ENCODE assay signal across 27 cellular contexts in genomic region chr1:77361621-77362020, GRCh38.
"Had no signal": no experiment of that assay in that cellular context is flagged by ENCODE, and none has a peak within 500 bp of the region (broad histone marks: within the 10 kb centered on the region; RNA-seq: fewer than 3 reads in every experiment).

No MANE protein-coding gene starts in this region.

- ATAC-seq: stimulated activated effector memory CD8-positive, alpha-beta T cell treated with anti-CD3 and anti-CD28 coated beads, Interleukin-12 subunit alpha, Interleukin-12 subunit beta, amount 100 ng/mL, for 72 hours; stimulated activated memory B cell treated with anti-CD40 and anti-IgM and Interleukin-4, amounts not matched to agents 10 μg/mL and 1 μg/mL and 100 μg/mL, for 72 hours; stimulated activated naive B cell treated with anti-CD40 and anti-IgM and Interleukin-4, amounts not matched to agents 10 μg/mL and 1 μg/mL and 100 μg/mL, for 72 hours; stimulated activated naive CD8-positive, alpha-beta T cell treated with anti-CD3 and anti-CD28 coated beads, Interleukin-15, amount 100 ng/mL, for 72 hours; stimulated activated naive CD8-positive, alpha-beta T cell treated with anti-CD3 and anti-CD28 coated beads, Interleukin-15, Interleukin-2, amounts not matched to agents 100 U/mL and 50 U/mL, for 24 hours; upper lobe of right lung had no signal

- H3K36me3 ChIP-seq: stomach, suprapubic skin, thoracic aorta, thyroid gland, tibial artery, tibial nerve, transverse colon, upper lobe of left lung, upper lobe of right lung, uterus, vagina had no signal

- H3K27ac ChIP-seq: stomach, suprapubic skin, testis, thoracic aorta, thyroid gland, tibial artery, tibial nerve, transverse colon, upper lobe of left lung, upper lobe of right lung, uterus, vagina had no signal

- H3K9me3 ChIP-seq: stomach, suprapubic skin, testis, thoracic aorta, thyroid gland, tibial artery, tibial nerve, transverse colon, upper lobe of left lung, upper lobe of right lung, uterus, vagina had no signal

- H3K27me3 ChIP-seq: stomach, suprapubic skin, testis, thyroid gland, tibial artery, tibial nerve, transverse colon, upper lobe of left lung, upper lobe of right lung, uterus, vagina had no signal

- H3K4me3 Mint-ChIP-seq: stimulated activated effector memory CD8-positive, alpha-beta T cell treated with anti-CD3 and anti-CD28 coated beads, Interleukin-12 subunit alpha, Interleukin-12 subunit beta, amount 100 ng/mL, for 72 hours; stimulated activated memory B cell treated with anti-CD40 and anti-IgM and Interleukin-4, amounts not matched to agents 10 μg/mL and 1 μg/mL and 100 μg/mL, for 72 hours; stimulated activated naive B cell treated with anti-CD40 and anti-IgM and Interleukin-4, amounts not matched to agents 10 μg/mL and 1 μg/mL and 100 μg/mL, for 72 hours; stimulated activated naive CD8-positive, alpha-beta T cell treated with anti-CD3 and anti-CD28 coated beads, Interleukin-15, amount 100 ng/mL, for 72 hours; stimulated activated naive CD8-positive, alpha-beta T cell treated with anti-CD3 and anti-CD28 coated beads, Interleukin-15, Interleukin-2, amounts not matched to agents 100 ng/mL and 50 ng/mL, for 24 hours; type B pancreatic cell had no signal

- H3K4me1 ChIP-seq: stomach, suprapubic skin, testis, thyroid gland, tibial artery, tibial nerve, transverse colon, upper lobe of left lung, upper lobe of right lung, uterus, vagina had no signal

- H3K27ac Mint-ChIP-seq: stimulated activated effector memory CD8-positive, alpha-beta T cell treated with anti-CD3 and anti-CD28 coated beads, Interleukin-12 subunit alpha, Interleukin-12 subunit beta, amount 100 ng/mL, for 72 hours; stimulated activated memory B cell treated with anti-CD40 and anti-IgM and Interleukin-4, amounts not matched to agents 10 μg/mL and 1 μg/mL and 100 μg/mL, for 72 hours; stimulated activated naive B cell treated with anti-CD40 and anti-IgM and Interleukin-4, amounts not matched to agents 10 μg/mL and 1 μg/mL and 100 μg/mL, for 72 hours; stimulated activated naive CD8-positive, alpha-beta T cell treated with anti-CD3 and anti-CD28 coated beads, Interleukin-15, amount 100 ng/mL, for 72 hours; stimulated activated naive CD8-positive, alpha-beta T cell treated with anti-CD3 and anti-CD28 coated beads, Interleukin-15, Interleukin-2, amounts not matched to agents 100 ng/mL and 50 ng/mL, for 24 hours; type B pancreatic cell had no signal

- DNase-seq: stimulated activated CD4-positive, alpha-beta T cell treated with anti-CD3 and anti-CD28 coated beads, Interleukin-2, amount 100 ng/mL, for 48 hours; stimulated activated CD4-positive, alpha-beta T cell treated with anti-CD3 and anti-CD28 coated beads, Interleukin-4, amount 100 ng/mL, for 1 hour; stimulated activated CD4-positive, alpha-beta T cell treated with anti-CD3 and anti-CD28 coated beads, Interleukin-4, amount 100 ng/mL, for 24 hours; stimulated activated CD4-positive, alpha-beta T cell treated with anti-CD3 and anti-CD28 coated beads, Interleukin-4, amount 100 ng/mL, for 4 hours; stimulated activated CD8-positive, alpha-beta memory T cell treated with anti-CD3 and anti-CD28 coated beads, Interleukin-4, amount 100 ng/mL, for 48 hours; stimulated activated naive B cell treated with anti-CD40 and anti-IgM and Interleukin-4, amounts not matched to agents 10 μg/mL and 1 μg/mL and 100 μg/mL, for 72 hours; stimulated activated naive CD4-positive, alpha-beta T cell; stimulated activated naive CD4-positive, alpha-beta T cell treated with Interleukin-2 at 50 U/mL for 16 hours; stimulated activated naive CD8-positive, alpha-beta T cell treated with anti-CD3 and anti-CD28 coated beads, Interleukin-15, amount 100 ng/mL, for 72 hours; stimulated activated naive CD8-positive, alpha-beta T cell treated with anti-CD3 and anti-CD28 coated beads, Interleukin-15, Interleukin-2, amounts not matched to agents 100 U/mL and 50 U/mL, for 24 hours; stomach; substantia nigra; testis; thyroid gland; tibial artery; transverse colon; upper lobe of left lung; upper lobe of right lung; uterus had no signal

- H3K9me3 Mint-ChIP-seq: stimulated activated effector memory CD8-positive, alpha-beta T cell treated with anti-CD3 and anti-CD28 coated beads, Interleukin-12 subunit alpha, Interleukin-12 subunit beta, amount 100 ng/mL, for 72 hours; stimulated activated memory B cell treated with anti-CD40 and anti-IgM and Interleukin-4, amounts not matched to agents 10 μg/mL and 1 μg/mL and 100 μg/mL, for 72 hours; stimulated activated naive B cell treated with anti-CD40 and anti-IgM and Interleukin-4, amounts not matched to agents 10 μg/mL and 1 μg/mL and 100 μg/mL, for 72 hours; type B pancreatic cell had no signal

- H3K4me3 ChIP-seq: stomach, suprapubic skin, testis, thoracic aorta, thyroid gland, tibial artery, tibial nerve, transverse colon, upper lobe of left lung, upper lobe of right lung, uterus, vagina had no signal

- H3K4me1 Mint-ChIP-seq: stimulated activated effector memory CD8-positive, alpha-beta T cell treated with anti-CD3 and anti-CD28 coated beads, Interleukin-12 subunit alpha, Interleukin-12 subunit beta, amount 100 ng/mL, for 72 hours; stimulated activated memory B cell treated with anti-CD40 and anti-IgM and Interleukin-4, amounts not matched to agents 10 μg/mL and 1 μg/mL and 100 μg/mL, for 72 hours; stimulated activated naive B cell treated with anti-CD40 and anti-IgM and Interleukin-4, amounts not matched to agents 10 μg/mL and 1 μg/mL and 100 μg/mL, for 72 hours; stimulated activated naive CD8-positive, alpha-beta T cell treated with anti-CD3 and anti-CD28 coated beads, Interleukin-15, amount 100 ng/mL, for 72 hours had no signal

- H3K36me3 Mint-ChIP-seq: stimulated activated effector memory CD8-positive, alpha-beta T cell treated with anti-CD3 and anti-CD28 coated beads, Interleukin-12 subunit alpha, Interleukin-12 subunit beta, amount 100 ng/mL, for 72 hours; stimulated activated memory B cell treated with anti-CD40 and anti-IgM and Interleukin-4, amounts not matched to agents 10 μg/mL and 1 μg/mL and 100 μg/mL, for 72 hours; stimulated activated naive B cell treated with anti-CD40 and anti-IgM and Interleukin-4, amounts not matched to agents 10 μg/mL and 1 μg/mL and 100 μg/mL, for 72 hours; type B pancreatic cell had no signal

- H3K27me3 Mint-ChIP-seq: stimulated activated memory B cell treated with anti-CD40 and anti-IgM and Interleukin-4, amounts not matched to agents 10 μg/mL and 1 μg/mL and 100 μg/mL, for 72 hours; stimulated activated naive B cell treated with anti-CD40 and anti-IgM and Interleukin-4, amounts not matched to agents 10 μg/mL and 1 μg/mL and 100 μg/mL, for 72 hours; stimulated activated naive CD8-positive, alpha-beta T cell treated with anti-CD3 and anti-CD28 coated beads, Interleukin-15, amount 100 ng/mL, for 72 hours; stimulated activated naive CD8-positive, alpha-beta T cell treated with anti-CD3 and anti-CD28 coated beads, Interleukin-15, Interleukin-2, amounts not matched to agents 100 ng/mL and 50 ng/mL, for 24 hours; type B pancreatic cell had no signal
